ENCODE assay signal across 23 cellular contexts in genomic region chr10:75089634-75090033, GRCh38. TPM values are rescaled to one million over a fixed set of nuclear protein-coding genes. Genes with fewer than 3 reads are reported as not detected.
DNase-seq lines count a peak whose midpoint lies in the region; ATAC-seq lines count a peak whose summit lies in the region.
"Had no signal": no experiment of that assay in that cellular context is flagged by ENCODE, and none has a peak within 500 bp of the region (broad histone marks: within the 10 kb centered on the region; RNA-seq: fewer than 3 reads in every experiment).

No MANE protein-coding gene starts in this region.

- peak; percentile 34 to 60 for ATAC-seq in CD4-positive, CD25-positive, alpha-beta regulatory T cell (ENCODE audit: low read depth in 2 of 2)
- no peak for ATAC-seq in HG03378 (IDR thresholded peaks at IDR 0.05; ENCODE audit: unreplicated experiment)
- no peak for ATAC-seq in HG02973 (IDR thresholded peaks at IDR 0.05; ENCODE audit: unreplicated experiment)
- ATAC-seq: GM12878 had no signal

- CTCF ChIA-PET in activated CD4-positive, alpha-beta memory T cell treated with anti-CD3 and anti-CD28 coated beads, Interleukin-2, amount 10 ng/mL, durations not matched to agents 7 days and 5 days (lab: Charles Lee) = interaction anchor here (1.6 kb wide), 1 partner anchor 9 kb away, joined by 5 read pairs; no protein-coding TSS in a partner anchor
- CTCF ChIA-PET in activated CD4-positive, alpha-beta memory T cell treated with anti-CD3 and anti-CD28 coated beads for 36 hours (lab: Charles Lee) = no interaction called here
- CTCF ChIA-PET in CD4-positive, alpha-beta memory T cell (lab: Charles Lee; ENCODE audit: partially characterized antibody) = no interaction called here

- H3K4me1 Mint-ChIP-seq in activated CD4-positive, alpha-beta memory T cell treated with anti-CD3 and anti-CD28 coated beads, Interleukin-2, amount 10 ng/mL, durations not matched to agents 7 days and 5 days = peaks cover 12% of the 10 kb centered on the region
- peaks cover 12% of the 10 kb centered on the region for H3K4me1 Mint-ChIP-seq in activated CD4-positive, alpha-beta memory T cell treated with anti-CD3 and anti-CD28 coated beads for 36 hours (ENCODE audit: low read depth)
- H3K4me1 Mint-ChIP-seq in CD4-positive, CD25-positive, alpha-beta regulatory T cell = peaks cover 6 to 20% (median 13%) of the 10 kb centered on the region in 4 donors
- H3K4me1 Mint-ChIP-seq in CD4-positive, alpha-beta memory T cell = peaks cover 12 to 17% (median 14%) of the 10 kb centered on the region in 4 donors
- H3K4me1 Mint-ChIP-seq: CD14-positive monocyte had no signal

- no peaks in the 10 kb centered on the region for H3K9me3 Mint-ChIP-seq in activated CD4-positive, alpha-beta memory T cell treated with anti-CD3 and anti-CD28 coated beads, Interleukin-2, amount 10 ng/mL, durations not matched to agents 7 days and 5 days
- H3K9me3 Mint-ChIP-seq in activated CD4-positive, alpha-beta memory T cell treated with anti-CD3 and anti-CD28 coated beads for 36 hours = no peaks in the 10 kb centered on the region
- H3K9me3 Mint-ChIP-seq in CD4-positive, CD25-positive, alpha-beta regulatory T cell = no peaks in the 10 kb centered on the region
- H3K9me3 Mint-ChIP-seq in CD4-positive, alpha-beta memory T cell = no peaks in the 10 kb centered on the region
- H3K9me3 Mint-ChIP-seq: CD14-positive monocyte; CD4-positive, alpha-beta T cell; CD8-positive, alpha-beta memory T cell had no signal

- H3K27ac Mint-ChIP-seq in activated CD4-positive, alpha-beta memory T cell treated with anti-CD3 and anti-CD28 coated beads, Interleukin-2, amount 10 ng/mL, durations not matched to agents 7 days and 5 days = peak overlapping the region; percentile 5
- no peak overlapping the region for H3K27ac Mint-ChIP-seq in activated CD4-positive, alpha-beta memory T cell treated with anti-CD3 and anti-CD28 coated beads for 36 hours
- H3K27ac Mint-ChIP-seq in CD4-positive, CD25-positive, alpha-beta regulatory T cell = peak overlapping the region; percentile 71 to 87 (median 81)
- peak overlapping the region in 5 of 7 donors; percentile 8 to 64 (median 59) for H3K27ac Mint-ChIP-seq in CD4-positive, alpha-beta memory T cell
- H3K27ac Mint-ChIP-seq: CD4-positive, alpha-beta T cell had no signal

- H3K4me1 ChIP-seq in CD4-positive, CD25-positive, alpha-beta regulatory T cell (ENCODE audit: control insufficient read depth, insufficient read depth, low read length, poor library complexity, severe bottlenecking) = peaks cover 12% of the 10 kb centered on the region
- H3K4me1 ChIP-seq in CD4-positive, alpha-beta memory T cell (ENCODE audit: insufficient read depth, low read length) = peaks cover 11% of the 10 kb centered on the region

- no peak overlapping the region for H3K4me3 ChIP-seq in CD4-positive, CD25-positive, alpha-beta regulatory T cell (ENCODE audit: low read depth, low read length)
- H3K4me3 ChIP-seq in CD4-positive, alpha-beta memory T cell (ENCODE audit: low read length in 2 of 2) = no peak overlapping the region
- H3K4me3 ChIP-seq: BLaER1, GM12878 had no signal

- H3K36me3 Mint-ChIP-seq in activated CD4-positive, alpha-beta memory T cell treated with anti-CD3 and anti-CD28 coated beads, Interleukin-2, amount 10 ng/mL, durations not matched to agents 7 days and 5 days (ENCODE audit: low read depth) = no peaks in the 10 kb centered on the region
- no peaks in the 10 kb centered on the region for H3K36me3 Mint-ChIP-seq in activated CD4-positive, alpha-beta memory T cell treated with anti-CD3 and anti-CD28 coated beads for 36 hours
- no peaks in the 10 kb centered on the region for H3K36me3 Mint-ChIP-seq in CD4-positive, CD25-positive, alpha-beta regulatory T cell
- no peaks in the 10 kb centered on the region for H3K36me3 Mint-ChIP-seq in CD4-positive, alpha-beta memory T cell
- H3K36me3 Mint-ChIP-seq: CD14-positive monocyte; CD8-positive, alpha-beta memory T cell had no signal

- H3K4me3 Mint-ChIP-seq in activated CD4-positive, alpha-beta memory T cell treated with anti-CD3 and anti-CD28 coated beads, Interleukin-2, amount 10 ng/mL, durations not matched to agents 7 days and 5 days = no peak overlapping the region
- H3K4me3 Mint-ChIP-seq in activated CD4-positive, alpha-beta memory T cell treated with anti-CD3 and anti-CD28 coated beads for 36 hours = no peak overlapping the region
- peak overlapping the region in 1 of 4 donors; percentile 57 for H3K4me3 Mint-ChIP-seq in CD4-positive, CD25-positive, alpha-beta regulatory T cell
- peak overlapping the region in 4 of 8 donors; percentile 13 to 64 (median 44) for H3K4me3 Mint-ChIP-seq in CD4-positive, alpha-beta memory T cell
- H3K4me3 Mint-ChIP-seq: CD14-positive monocyte; CD4-positive, alpha-beta T cell; CD8-positive, alpha-beta memory T cell had no signal

- intact Hi-C loops in activated CD4-positive, alpha-beta memory T cell treated with anti-CD3 and anti-CD28 coated beads for 36 hours (cut with micrococcal nuclease) = no loop called here
- intact Hi-C loops in CD4-positive, alpha-beta memory T cell (cut with micrococcal nuclease) = no loop called here

- H3K36me3 ChIP-seq in CD4-positive, CD25-positive, alpha-beta regulatory T cell (ENCODE audit: control insufficient read depth, insufficient read depth, low read length) = no peaks in the 10 kb centered on the region
- H3K36me3 ChIP-seq in CD4-positive, alpha-beta memory T cell (ENCODE audit: insufficient read depth, low read length) = no peaks in the 10 kb centered on the region
- H3K36me3 ChIP-seq: BE2C, BLaER1 had no signal

- no peak for DNase-seq in activated CD4-positive, alpha-beta memory T cell treated with anti-CD3 and anti-CD28 coated beads, Interleukin-2, amount 10 ng/mL, durations not matched to agents 7 days and 5 days
- no peak for DNase-seq in activated CD4-positive, alpha-beta memory T cell treated with anti-CD3 and anti-CD28 coated beads for 36 hours
- DNase-seq in CD4-positive, CD25-positive, alpha-beta regulatory T cell = peak in 1 of 3 donors; percentile 72
- DNase-seq in CD4-positive, alpha-beta memory T cell = no peak
- DNase-seq: 8988T; ACHN; BE2C; C1 segment of cervical spinal cord; CD4-positive, alpha-beta T cell; CD8-positive, alpha-beta memory T cell; COR-L47; DMS 273 treated with DMSO at 0.1 percent for 48 hours; DMS153; DMS53; DMS79; DND-41; EL; GDM1 had no signal

- H3K27me3 Mint-ChIP-seq in activated CD4-positive, alpha-beta memory T cell treated with anti-CD3 and anti-CD28 coated beads, Interleukin-2, amount 10 ng/mL, durations not matched to agents 7 days and 5 days = no peaks in the 10 kb centered on the region
- H3K27me3 Mint-ChIP-seq in activated CD4-positive, alpha-beta memory T cell treated with anti-CD3 and anti-CD28 coated beads for 36 hours = no peaks in the 10 kb centered on the region
- H3K27me3 Mint-ChIP-seq in CD4-positive, CD25-positive, alpha-beta regulatory T cell = peaks cover 4% of the 10 kb centered on the region
- H3K27me3 Mint-ChIP-seq in CD4-positive, alpha-beta memory T cell = no peaks in the 10 kb centered on the region
- H3K27me3 Mint-ChIP-seq: CD4-positive, alpha-beta T cell had no signal

- POLR2A ChIA-PET in activated CD4-positive, alpha-beta memory T cell treated with anti-CD3 and anti-CD28 coated beads, Interleukin-2, amount 10 ng/mL, durations not matched to agents 7 days and 5 days (lab: Charles Lee) = interaction anchor here (1.2 kb wide), 1 partner anchor 13 kb away, joined by 3 read pairs; no protein-coding TSS in a partner anchor
- POLR2A ChIA-PET in activated CD4-positive, alpha-beta memory T cell treated with anti-CD3 and anti-CD28 coated beads for 36 hours (lab: Charles Lee) = no interaction called here
- POLR2A ChIA-PET in CD4-positive, alpha-beta memory T cell (lab: Charles Lee; ENCODE audit: partially characterized antibody) = no interaction called here

- no peak overlapping the region for H3K27ac ChIP-seq in CD4-positive, CD25-positive, alpha-beta regulatory T cell (ENCODE audit: insufficient read depth, low read length, poor library complexity, severe bottlenecking)
- H3K27ac ChIP-seq in CD4-positive, alpha-beta memory T cell (ENCODE audit: low read depth, low read length) = no peak overlapping the region
- H3K27ac ChIP-seq: BLaER1 had no signal

- no peaks in the 10 kb centered on the region for H3K9me3 ChIP-seq in CD4-positive, CD25-positive, alpha-beta regulatory T cell (ENCODE audit: control insufficient read depth in 2 of 2, low read length in 2 of 2)
- no peaks in the 10 kb centered on the region for H3K9me3 ChIP-seq in CD4-positive, alpha-beta memory T cell (ENCODE audit: control insufficient read depth in 1 of 2, low read length in 2 of 2)
- H3K9me3 ChIP-seq: BE2C had no signal

- no peaks in the 10 kb centered on the region for H3K27me3 ChIP-seq in CD4-positive, CD25-positive, alpha-beta regulatory T cell (ENCODE audit: control insufficient read depth, insufficient read depth, low read length)
- no peaks in the 10 kb centered on the region for H3K27me3 ChIP-seq in CD4-positive, alpha-beta memory T cell (ENCODE audit: insufficient read depth, low read length)
- H3K27me3 ChIP-seq: BE2C, BLaER1 had no signal

RNA-seq across cellular contexts. Expression of gene SAMD8, which starts 21.8 kb away (rescaled TPM):
- total RNA-seq in activated CD4-positive, alpha-beta memory T cell treated with anti-CD3 and anti-CD28 coated beads, Interleukin-2, amount 10 ng/mL, durations not matched to agents 7 days and 5 days = 10 to 100 TPM; 13.9 to 14.1 TPM
- 10 to 100 TPM; 18.5 to 20.5 TPM for total RNA-seq in activated CD4-positive, alpha-beta memory T cell treated with anti-CD3 and anti-CD28 coated beads for 36 hours
- total RNA-seq in CD4-positive, CD25-positive, alpha-beta regulatory T cell = 36.9 TPM
- 1 to 10 TPM; 6.5 to 8.0 (median 7.7) TPM for polyA plus RNA-seq in CD4-positive, CD25-positive, alpha-beta regulatory T cell
- total RNA-seq in CD4-positive, alpha-beta memory T cell = 10 to 100 TPM; 17.9 to 20.6 TPM
- 10 to 100 TPM in 1 of 2 donors, 1 to 10 TPM in 1; 6.9 to 10.8 TPM for polyA plus RNA-seq in CD4-positive, alpha-beta memory T cell

Comparison
In these comparisons a context has a peak if more than half of its experiments do, and no peak if none do; other contexts are left out.
1. ATAC-seq: peak in CD4-positive, CD25-positive, alpha-beta regulatory T cell (2 of 2); none in HG03378 (single experiment) and HG02973 (single experiment).